1 cellular context compared by ENCODE assay signal in the genomic region with DNA sequence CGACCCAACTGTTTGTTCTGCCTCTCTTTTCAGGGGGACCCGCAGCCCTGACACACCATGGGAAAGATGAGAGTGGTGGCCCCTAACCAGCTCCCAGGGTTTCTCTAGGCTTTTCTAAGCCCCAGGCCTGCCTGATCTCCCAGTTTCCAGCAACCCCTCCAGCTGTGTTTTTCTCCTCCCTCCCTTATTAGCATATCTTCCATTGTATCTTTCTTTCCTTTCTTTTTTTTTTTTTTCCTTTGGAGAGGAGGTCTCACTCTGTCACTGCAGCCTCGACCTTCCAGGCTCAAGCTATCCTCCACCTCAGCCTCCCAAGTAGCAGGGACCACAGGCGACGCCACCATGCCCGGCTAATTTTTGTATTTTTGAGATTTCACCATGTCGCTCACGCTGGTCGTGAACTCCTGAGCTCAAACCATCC.
A peak's percentile ranks its signal among the peaks of the same experiment; 100 is the strongest.
TF ChIP-seq lines count a peak whose summit lies in the region.

No MANE protein-coding gene starts in this region.

TF ChIP-seq in K562, 482 proteins besides CTCF, POLR2A, EP300 and RAD21 (continued from another document):
- TF ChIP-seq, protein P1, sequence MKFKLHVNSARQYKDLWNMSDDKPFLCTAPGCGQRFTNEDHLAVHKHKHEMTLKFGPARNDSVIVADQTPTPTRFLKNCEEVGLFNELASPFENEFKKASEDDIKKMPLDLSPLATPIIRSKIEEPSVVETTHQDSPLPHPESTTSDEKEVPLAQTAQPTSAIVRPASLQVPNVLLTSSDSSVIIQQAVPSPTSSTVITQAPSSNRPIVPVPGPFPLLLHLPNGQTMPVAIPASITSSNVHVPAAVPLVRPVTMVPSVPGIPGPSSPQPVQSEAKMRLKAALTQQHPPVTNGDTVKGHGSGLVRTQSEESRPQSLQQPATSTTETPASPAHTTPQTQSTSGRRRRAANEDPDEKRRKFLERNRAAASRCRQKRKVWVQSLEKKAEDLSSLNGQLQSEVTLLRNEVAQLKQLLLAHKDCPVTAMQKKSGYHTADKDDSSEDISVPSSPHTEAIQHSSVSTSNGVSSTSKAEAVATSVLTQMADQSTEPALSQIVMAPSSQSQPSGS (CRISPR knock-in tag; IDR thresholded peaks at IDR 0.05) = no peak
- TF ChIP-seq ZNF609 (CRISPR knock-in tag; IDR thresholded peaks at IDR 0.05; ENCODE audit: borderline replicate concordance) = 0 out of 2 replicates have a peak, but pooled peaks have one; percentile 36
- peak; percentile 40 for TF ChIP-seq ARHGAP35 (IDR thresholded peaks at IDR 0.05; ENCODE audit: partially characterized antibody)
